In genomic region chr14:91369628-91370445, GRCh38 we compare ENCODE assay signal across 9 cellular contexts. TPM values are rescaled to one million over a fixed set of nuclear protein-coding genes. Genes with fewer than 3 reads are reported as not detected.
DNase-seq lines count a peak whose midpoint lies in the region; ATAC-seq, FAIRE-seq and TF ChIP-seq lines count a peak whose summit lies in the region.
"Had no signal": no experiment of that assay in that cellular context is flagged by ENCODE, and none has a peak within 500 bp of the region (broad histone marks: within the 10 kb centered on the region; RNA-seq: fewer than 3 reads in every experiment).

No MANE protein-coding gene starts in this region.

- H3K27ac ChIP-seq in PC-9 = no peak overlapping the region
- H3K27ac ChIP-seq: SJSA1 had no signal

- H3K27ac Mint-ChIP-seq in activated naive CD8-positive, alpha-beta T cell treated with anti-CD3 and anti-CD28 coated beads, Interleukin-2, amount 10 ng/mL, durations not matched to agents 7 days and 5 days = peak overlapping the region; percentile 72

- H3K4me1 Mint-ChIP-seq in activated naive CD8-positive, alpha-beta T cell treated with anti-CD3 and anti-CD28 coated beads, Interleukin-2, amount 10 ng/mL, durations not matched to agents 7 days and 5 days = peaks cover 83% of the 10 kb centered on the region

- H3K9me3 ChIP-seq in PC-9 (ENCODE audit: insufficient read depth, low read depth) = no peaks in the 10 kb centered on the region
- H3K9me3 ChIP-seq: SJSA1 had no signal

- H3K36me3 Mint-ChIP-seq in activated naive CD8-positive, alpha-beta T cell treated with anti-CD3 and anti-CD28 coated beads, Interleukin-2, amount 10 ng/mL, durations not matched to agents 7 days and 5 days = peaks cover 3% of the 10 kb centered on the region

- no peak overlapping the region for H3K4me2 ChIP-seq in PC-9

- H3K27me3 ChIP-seq in PC-9 (ENCODE audit: insufficient read depth, low read depth) = no peaks in the 10 kb centered on the region
- H3K27me3 ChIP-seq: SJSA1 had no signal

- H4K20me1 ChIP-seq in PC-9 (ENCODE audit: insufficient read depth) = no peaks in the 10 kb centered on the region

- no peaks in the 10 kb centered on the region for H3K36me3 ChIP-seq in PC-9 (ENCODE audit: low read depth)
- H3K36me3 ChIP-seq: SJSA1 had no signal

- POLR2A ChIA-PET in activated naive CD8-positive, alpha-beta T cell treated with anti-CD3 and anti-CD28 coated beads, Interleukin-2, amount 10 ng/mL, durations not matched to agents 7 days and 5 days (lab: Charles Lee) = interaction anchor here (1.4 kb wide), 1 partner anchor 15 kb away, joined by 3 read pairs; no protein-coding TSS in a partner anchor
- POLR2A ChIA-PET in PC-9 (lab: Charles Lee; ENCODE audit: unreplicated experiment) = no interaction called here

- no peaks in the 10 kb centered on the region for H3K9me2 ChIP-seq in PC-9 (ENCODE audit: insufficient read depth)

- H3K79me2 ChIP-seq in PC-9 (ENCODE audit: low read depth) = peaks cover 8% of the 10 kb centered on the region

- H3K27me3 Mint-ChIP-seq in activated naive CD8-positive, alpha-beta T cell treated with anti-CD3 and anti-CD28 coated beads, Interleukin-2, amount 10 ng/mL, durations not matched to agents 7 days and 5 days = no peaks in the 10 kb centered on the region

- H3K4me3 Mint-ChIP-seq in activated naive CD8-positive, alpha-beta T cell treated with anti-CD3 and anti-CD28 coated beads, Interleukin-2, amount 10 ng/mL, durations not matched to agents 7 days and 5 days = peak overlapping the region; percentile 26

- intact Hi-C loops in PC-9 (cut with micrococcal nuclease; ENCODE audit: unreplicated experiment) = loop anchor here (5.0 kb wide), 1 partner anchor 47 kb away; the partner anchor contains the start of gene CCDC88C

- DNase-seq in DMS79 (lab: John Stamatoyannopoulos, UW) (peak; percentile 98), NCI-H345 (lab: John Stamatoyannopoulos, UW) (peak; percentile 92), occipital lobe (lab: John Stamatoyannopoulos, UW) (peak; percentile 65), PC-9 (no peak), RCC 7860 (ENCODE audit: low spot score) (no peak)
- no peak for DNase-seq in activated naive CD8-positive, alpha-beta T cell treated with anti-CD3 and anti-CD28 coated beads, Interleukin-2, amount 10 ng/mL, durations not matched to agents 7 days and 5 days

- H3F3A ChIP-seq in PC-9 (ENCODE audit: insufficient read depth, low read depth) = peaks cover 24% of the 10 kb centered on the region

- TF ChIP-seq CTCF in PC-9 (conservative IDR thresholded peaks at IDR 0.05) = no peak

- H3K4me1 ChIP-seq in PC-9 (replicated peaks; ENCODE audit: insufficient read depth) = peaks cover 48% of the 10 kb centered on the region
- H3K4me1 ChIP-seq: SJSA1 had no signal

- no TSS peak for BruUV-seq in PC-9 (replicated peaks; lab: Mats Ljungman, UMichigan)

- CTCF ChIA-PET in PC-9 (lab: Charles Lee) = no interaction called here

- no peaks in the 10 kb centered on the region for H3K9me3 Mint-ChIP-seq in activated naive CD8-positive, alpha-beta T cell treated with anti-CD3 and anti-CD28 coated beads, Interleukin-2, amount 10 ng/mL, durations not matched to agents 7 days and 5 days

- FAIRE-seq in RCC 7860 (lab: Jason Lieb, UNC) = no peak

- H2AFZ ChIP-seq in PC-9 = no peak overlapping the region

- H3K4me3 ChIP-seq in PC-9 = no peak overlapping the region
- H3K4me3 ChIP-seq: SJSA1 had no signal

- no peak for ATAC-seq in activated naive CD8-positive, alpha-beta T cell treated with anti-CD3 and anti-CD28 coated beads, Interleukin-2, amount 10 ng/mL, durations not matched to agents 7 days and 5 days (ENCODE audit: low read depth)
- no peak for ATAC-seq in HG02678 (IDR thresholded peaks at IDR 0.05; ENCODE audit: unreplicated experiment)
- ATAC-seq in HG03354 (IDR thresholded peaks at IDR 0.05; ENCODE audit: poor library complexity, severe bottlenecking, unreplicated experiment) = no peak

RNA-seq across cellular contexts. Expression of gene CCDC88C, which starts 47.8 kb away (rescaled TPM):
- total RNA-seq in activated naive CD8-positive, alpha-beta T cell treated with anti-CD3 and anti-CD28 coated beads, Interleukin-2, amount 10 ng/mL, durations not matched to agents 7 days and 5 days = 100 to 1,000 TPM; 206 to 209 TPM
- total RNA-seq in occipital lobe = 14.3 TPM
- 7.4 and 10.4 TPM in 2 replicates for total RNA-seq in PC-9 (2021)
- total RNA-seq: SJSA1 had no signal

Comparison
In these comparisons a context has a peak if more than half of its experiments do, and no peak if none do; other contexts are left out.
1. DNase-seq: peak in DMS79 (single experiment), NCI-H345 (single experiment) and occipital lobe (single experiment); none in activated naive CD8-positive, alpha-beta T cell treated with anti-CD3 and anti-CD28 coated beads, Interleukin-2, amount 10 ng/mL, durations not matched to agents 7 days and 5 days (single experiment), PC-9 (0 of 2) and RCC 7860 (single experiment).
2. RNA of gene CCDC88C, which starts 47.8 kb away (total RNA-seq): 206 to 209 TPM in activated naive CD8-positive, alpha-beta T cell treated with anti-CD3 and anti-CD28 coated beads, Interleukin-2, amount 10 ng/mL, durations not matched to agents 7 days and 5 days; 14.3 TPM in occipital lobe (single experiment) and 7.4 to 10.4 TPM in PC-9; every median in the first group is over 10 times any median in the second.